2 cellular contexts compared by ENCODE assay signal in the genomic region with DNA sequence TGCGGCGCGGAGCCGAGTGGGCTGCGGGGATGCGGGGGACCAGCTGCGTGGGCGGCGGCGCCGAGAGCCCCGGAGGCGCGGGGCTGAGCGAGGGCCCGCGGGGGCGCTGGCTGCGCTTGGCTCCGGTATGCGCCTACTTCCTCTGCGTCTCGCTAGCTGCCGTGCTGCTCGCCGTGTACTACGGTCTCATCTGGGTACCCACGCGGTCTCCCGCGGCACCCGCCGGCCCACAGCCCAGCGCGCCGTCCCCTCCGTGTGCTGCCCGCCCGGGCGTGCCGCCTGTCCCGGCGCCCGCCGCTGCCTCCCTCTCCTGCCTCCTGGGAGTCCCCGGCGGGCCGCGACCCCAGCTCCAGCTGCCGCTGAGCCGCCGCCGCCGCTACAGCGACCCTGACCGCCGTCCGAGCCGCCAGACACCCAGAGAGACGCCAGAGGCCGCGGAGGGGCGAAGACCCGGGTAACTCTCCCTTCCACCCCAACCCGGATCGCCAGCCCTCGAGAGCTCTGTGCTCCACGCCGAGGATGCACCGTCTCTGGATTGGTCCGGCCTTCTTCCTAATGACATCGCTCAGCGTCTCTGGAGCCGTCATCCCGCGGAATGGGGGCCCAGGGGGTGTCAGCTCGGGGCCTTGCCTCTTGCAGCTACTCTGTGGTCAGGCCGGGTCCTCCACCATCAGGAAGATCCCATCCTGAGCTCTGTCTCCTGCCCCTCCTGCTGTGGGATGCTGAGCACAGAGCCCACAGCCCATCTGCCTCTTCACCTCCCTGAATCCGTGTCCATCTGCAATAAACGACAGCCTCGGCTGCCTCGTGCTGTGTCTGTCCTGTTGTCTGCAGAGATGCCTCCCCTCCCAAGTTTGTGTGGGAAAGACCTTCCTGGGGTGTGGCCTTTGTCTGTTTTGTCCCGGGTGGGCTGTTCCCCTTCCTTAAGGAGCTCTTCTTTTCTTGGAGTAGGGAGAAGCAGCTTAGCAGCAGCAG.
TF ChIP-seq lines count a peak whose summit lies in the region.

No MANE protein-coding gene starts in this region.

TF ChIP-seq in SK-N-SH, 30 proteins besides CTCF, POLR2A, EP300 and RAD21:
- TF ChIP-seq USF1 (IDR thresholded peaks at IDR 0.05; ENCODE audit: borderline replicate concordance, low read depth): no peak
- TF ChIP-seq FOSL2 (IDR thresholded peaks at IDR 0.05; ENCODE audit: borderline replicate concordance, low read depth): no peak
- TF ChIP-seq, protein P1, sequence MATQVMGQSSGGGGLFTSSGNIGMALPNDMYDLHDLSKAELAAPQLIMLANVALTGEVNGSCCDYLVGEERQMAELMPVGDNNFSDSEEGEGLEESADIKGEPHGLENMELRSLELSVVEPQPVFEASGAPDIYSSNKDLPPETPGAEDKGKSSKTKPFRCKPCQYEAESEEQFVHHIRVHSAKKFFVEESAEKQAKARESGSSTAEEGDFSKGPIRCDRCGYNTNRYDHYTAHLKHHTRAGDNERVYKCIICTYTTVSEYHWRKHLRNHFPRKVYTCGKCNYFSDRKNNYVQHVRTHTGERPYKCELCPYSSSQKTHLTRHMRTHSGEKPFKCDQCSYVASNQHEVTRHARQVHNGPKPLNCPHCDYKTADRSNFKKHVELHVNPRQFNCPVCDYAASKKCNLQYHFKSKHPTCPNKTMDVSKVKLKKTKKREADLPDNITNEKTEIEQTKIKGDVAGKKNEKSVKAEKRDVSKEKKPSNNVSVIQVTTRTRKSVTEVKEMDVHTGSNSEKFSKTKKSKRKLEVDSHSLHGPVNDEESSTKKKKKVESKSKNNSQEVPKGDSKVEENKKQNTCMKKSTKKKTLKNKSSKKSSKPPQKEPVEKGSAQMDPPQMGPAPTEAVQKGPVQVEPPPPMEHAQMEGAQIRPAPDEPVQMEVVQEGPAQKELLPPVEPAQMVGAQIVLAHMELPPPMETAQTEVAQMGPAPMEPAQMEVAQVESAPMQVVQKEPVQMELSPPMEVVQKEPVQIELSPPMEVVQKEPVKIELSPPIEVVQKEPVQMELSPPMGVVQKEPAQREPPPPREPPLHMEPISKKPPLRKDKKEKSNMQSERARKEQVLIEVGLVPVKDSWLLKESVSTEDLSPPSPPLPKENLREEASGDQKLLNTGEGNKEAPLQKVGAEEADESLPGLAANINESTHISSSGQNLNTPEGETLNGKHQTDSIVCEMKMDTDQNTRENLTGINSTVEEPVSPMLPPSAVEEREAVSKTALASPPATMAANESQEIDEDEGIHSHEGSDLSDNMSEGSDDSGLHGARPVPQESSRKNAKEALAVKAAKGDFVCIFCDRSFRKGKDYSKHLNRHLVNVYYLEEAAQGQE (IDR thresholded peaks at IDR 0.05; ENCODE audit: low read depth, low read length): no peak
- TF ChIP-seq POLR2AphosphoS5 (IDR thresholded peaks at IDR 0.05; ENCODE audit: low read depth, low read length): no peak
- TF ChIP-seq PBX3 (IDR thresholded peaks at IDR 0.05): no peak; the same call in 1 of the 2 replicates
- no peak for TF ChIP-seq TEAD4 (IDR thresholded peaks at IDR 0.05; ENCODE audit: borderline replicate concordance, insufficient read depth)
- peak; percentile 36; the same call in 1 of the 2 replicates for TF ChIP-seq MXI1 (IDR thresholded peaks at IDR 0.05; ENCODE audit: low read depth, low read length)

TF ChIP-seq in SK-N-SH treated with all-trans-retinoic acid at 6 μM for 48 hours, 23 proteins besides CTCF, POLR2A, EP300 and RAD21:
- no peak for TF ChIP-seq TOX (CRISPR knock-in tag; IDR thresholded peaks at IDR 0.05; ENCODE audit: borderline replicate concordance)
- TF ChIP-seq ZNF8 (CRISPR knock-in tag; IDR thresholded peaks at IDR 0.05): no peak
- TF ChIP-seq OSR1 (CRISPR knock-in tag; IDR thresholded peaks at IDR 0.05): no peak
- no peak for TF ChIP-seq ZNF565 (CRISPR knock-in tag; conservative IDR thresholded peaks at IDR 0.05; ENCODE audit: low read depth)
- TF ChIP-seq ZFP3 (CRISPR knock-in tag; IDR thresholded peaks at IDR 0.05): no peak
